In the genomic region with DNA sequence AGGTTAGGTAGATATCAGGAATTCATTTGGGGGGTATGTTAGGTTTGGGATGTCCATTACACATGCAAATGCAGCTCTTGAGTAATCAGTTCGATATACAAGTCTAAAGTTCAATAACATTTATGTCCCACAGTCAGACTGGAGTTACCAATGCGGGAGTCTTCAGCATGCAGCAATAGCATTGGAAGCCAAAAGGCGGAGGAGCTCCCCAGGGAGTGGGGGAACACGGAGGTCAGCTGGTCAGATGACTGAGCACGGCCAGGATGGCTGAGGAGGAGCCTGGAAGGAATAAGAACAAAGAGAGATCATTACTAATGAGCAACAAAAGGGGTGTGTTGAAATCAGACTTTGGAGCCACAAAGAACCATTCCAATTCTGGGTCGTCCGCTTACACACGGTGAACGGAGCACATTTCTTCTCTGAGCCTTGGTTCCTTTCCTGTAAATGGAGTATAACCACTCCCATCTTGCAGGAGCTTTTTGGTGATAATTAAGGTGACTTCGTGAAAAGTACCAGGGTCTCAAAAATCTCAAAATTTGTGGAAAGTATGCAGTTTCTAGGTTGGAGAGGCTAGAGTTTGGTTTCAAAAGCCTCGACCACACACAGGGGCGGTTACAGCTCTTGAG, we compare ENCODE assay signal across 8 cellular contexts. TPM values are rescaled to one million over a fixed set of nuclear protein-coding genes. Genes with fewer than 3 reads are reported as not detected.
DNase-seq lines count a peak whose midpoint lies in the region; ATAC-seq and TF ChIP-seq lines count a peak whose summit lies in the region.

No MANE protein-coding gene starts in this region.

- H4K20me1 ChIP-seq in DOHH2 (ENCODE audit: control insufficient read depth, insufficient read depth, low read depth, low read length): peaks cover 2% of the 10 kb centered on the region; the same call in 1 of the 2 replicates

- DNase-seq in MG63 (no peak), cerebellar cortex (ENCODE audit: low spot score) (peak; percentile 16), lower lobe of right lung (no peak), transverse colon (peak; percentile 52), cerebellar nuclear complex (lab: John Stamatoyannopoulos, UW) (no peak), DMS153 treated with DMSO at 0.1 percent for 48 hours (lab: John Stamatoyannopoulos, UW; ENCODE audit: unreplicated experiment) (no peak)

- peak; percentile 8 for TF ChIP-seq POLR2A in transverse colon (IDR thresholded peaks at IDR 0.05)

- in situ Hi-C loops in transverse colon (cut with MboI; ENCODE audit: low pct_ligation_motif_present in 1 of 4, low pct_unique_long_range_greater_than_20kb in 1 of 4, low sequenced_read_pairs in 3 of 4): no loop called here

- H3F3A ChIP-seq in DOHH2 (ENCODE audit: control insufficient read depth, insufficient read depth): 0 out of 2 replicates have a peak, but pooled peaks cover 4% of the 10 kb centered on the region

- intact Hi-C loops in lower lobe of right lung (cut with DNase I): no loop called here
- intact Hi-C loops in transverse colon (cut with DNase I; ENCODE audit: low total_unique reads): no loop called here

- H3K9me2 ChIP-seq in DOHH2 (replicated peaks; ENCODE audit: control insufficient read depth, low read length): no peaks in the 10 kb centered on the region

- H3K36me3 ChIP-seq in DOHH2 (ENCODE audit: control insufficient read depth, low read length) (peaks cover 33% of the 10 kb centered on the region), MG63 (peaks cover 24% of the 10 kb centered on the region), lower lobe of right lung (peaks cover 22% of the 10 kb centered on the region), transverse colon (peaks cover 0 to 10% (median 4%) of the 10 kb centered on the region in 4 donors)

- H3K4me2 ChIP-seq in DOHH2 (ENCODE audit: low read length): peak overlapping the region; percentile 77

- H3K4me3 ChIP-seq in DOHH2 (ENCODE audit: low read length) (peak overlapping the region; percentile 91), MG63 (peak overlapping the region; percentile 66), lower lobe of right lung (peak overlapping the region; percentile 74), transverse colon (peak overlapping the region; percentile 29 to 63 (median 56))

- H3K27me3 ChIP-seq in DOHH2 (ENCODE audit: control insufficient read depth, low read length) (no peaks in the 10 kb centered on the region), MG63 (no peaks in the 10 kb centered on the region), lower lobe of right lung (ENCODE audit: low read depth) (no peaks in the 10 kb centered on the region), transverse colon (no peaks in the 10 kb centered on the region)

- peaks cover 48% of the 10 kb centered on the region for H3K79me2 ChIP-seq in DOHH2 (ENCODE audit: control insufficient read depth, low read length)

- no peak for TF ChIP-seq EP300 in transverse colon (IDR thresholded peaks at IDR 0.05; ENCODE audit: low read depth)

- H3K9me3 ChIP-seq in DOHH2 (ENCODE audit: control insufficient read depth, insufficient read depth, low read length) (no peaks in the 10 kb centered on the region), MG63 (no peaks in the 10 kb centered on the region), lower lobe of right lung (no peaks in the 10 kb centered on the region), transverse colon (no peaks in the 10 kb centered on the region)

- ATAC-seq in lower lobe of right lung (peak; percentile 5 to 45), HG03520 (IDR thresholded peaks at IDR 0.05; ENCODE audit: unreplicated experiment) (no peak)

- H3K4me1 ChIP-seq in DOHH2 (ENCODE audit: control insufficient read depth, low read length) (peaks cover 28% of the 10 kb centered on the region), lower lobe of right lung (peaks cover 62% of the 10 kb centered on the region), transverse colon (peaks cover 20 to 58% (median 32%) of the 10 kb centered on the region in 4 donors)

- H3K27ac ChIP-seq in DOHH2 (ENCODE audit: low read depth, low read length) (peak overlapping the region; percentile 46), lower lobe of right lung (peak overlapping the region; percentile 95), transverse colon (peak overlapping the region; percentile 90 to 95 (median 94))

- no peak for TF ChIP-seq CTCF in DOHH2 (IDR thresholded peaks at IDR 0.05; ENCODE audit: low read depth, low read length, poor library complexity, severe bottlenecking)
- TF ChIP-seq CTCF in lower lobe of right lung (IDR thresholded peaks at IDR 0.05): no peak
- peak in 1 of 5 experiments; percentile 25 for TF ChIP-seq CTCF in transverse colon (IDR thresholded peaks at IDR 0.05)

- WGBS in transverse colon (ENCODE audit: low coverage in 1 of 2), 2 donors: 36 to 42% methylated on average over 7 to 12 of the region's 12 CpGs

RNA-seq across cellular contexts. Expression of a gene that starts 0.5 kb away (rescaled TPM):
- total RNA-seq in MG63 (2014; rRNA removed; shearing (Covaris generic); ENCODE audit: low replicate concordance): 10.9 and 15.5 TPM in 2 replicates
- 22.1 TPM for total RNA-seq in lower lobe of right lung
- total RNA-seq in transverse colon: 10 to 100 TPM in 1 of 4 donors, 1 to 10 TPM in 3; 4.6 to 14.3 (median 9.5) TPM

RNA-seq across cellular contexts. Expression of a gene that starts 21.6 kb away (rescaled TPM):
- 0.44 and 3.5 TPM in 2 replicates for total RNA-seq in MG63 (2014; rRNA removed; shearing (Covaris generic); ENCODE audit: low replicate concordance)
- total RNA-seq in lower lobe of right lung (108 TPM), transverse colon (100 to 1,000 TPM in 2 of 4 donors, 10 to 100 TPM in 2; 14.6 to 109 (median 76.6) TPM)

RNA-seq across cellular contexts. Expression of a gene that starts 40.6 kb away (rescaled TPM):
- total RNA-seq in MG63 (2014; rRNA removed; shearing (Covaris generic); ENCODE audit: low replicate concordance): 0.15 and 0.26 TPM in 2 replicates
- total RNA-seq in lower lobe of right lung (49.0 TPM), transverse colon (10 to 100 TPM; 26.8 to 37.8 (median 27.5) TPM)

Comparison
In these comparisons a context has a peak if more than half of its experiments do, and no peak if none do; other contexts are left out.
1. DNase-seq: peak in cerebellar cortex (single experiment) and transverse colon (single experiment); none in MG63 (single experiment), lower lobe of right lung (single experiment), cerebellar nuclear complex (0 of 2) and DMS153 treated with DMSO at 0.1 percent for 48 hours (single experiment).
2. RNA of a gene that starts 40.6 kb away (total RNA-seq): 49.0 TPM in lower lobe of right lung (single experiment) and 26.8 to 37.8 TPM in transverse colon; 0.15 to 0.26 TPM in MG63; every median in the first group is over 10 times any median in the second.
3. Peak in every context shown above with its lines, with median percentiles within 50 percentile points of each other: H3K27ac ChIP-seq and H3K4me3 ChIP-seq.